ENCODE assay signal across 16 cellular contexts in the genomic region with DNA sequence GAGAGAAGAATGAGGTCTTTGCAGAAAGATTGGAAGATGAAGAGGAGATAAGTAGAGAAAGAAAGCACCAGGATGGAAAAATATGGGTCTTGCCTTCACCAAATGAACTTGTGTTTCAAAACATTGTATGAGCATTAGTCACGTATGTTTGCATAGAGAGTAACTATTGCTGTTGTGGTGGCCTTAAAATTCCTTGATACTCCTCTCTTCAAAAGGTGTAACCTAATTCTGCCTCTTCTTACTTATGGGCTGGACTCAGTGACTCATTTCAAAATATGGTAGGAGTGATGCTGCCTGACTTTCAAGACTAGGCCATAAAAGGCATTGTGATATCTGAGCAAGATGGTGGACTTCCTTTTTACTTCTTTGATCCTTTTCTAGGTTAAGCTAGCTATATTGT.
DNase-seq lines count a peak whose midpoint lies in the region; ATAC-seq, FAIRE-seq and TF ChIP-seq lines count a peak whose summit lies in the region.
"Had no signal": no experiment of that assay in that cellular context is flagged by ENCODE, and none has a peak within 500 bp of the region (broad histone marks: within the 10 kb centered on the region; RNA-seq: fewer than 3 reads in every experiment).

No MANE protein-coding gene starts in this region.

- H3K23ac ChIP-seq in mesenchymal stem cell (ENCODE audit: low read length in 2 of 2): no peak overlapping the region

- H3K9me3 ChIP-seq in mesenchymal stem cell (ENCODE audit: control insufficient read depth, low read length) (no peaks in the 10 kb centered on the region), OCI-LY7 (ENCODE audit: low read length) (no peaks in the 10 kb centered on the region)

- peak overlapping the region; percentile 66 for H3K27ac ChIP-seq in mesenchymal stem cell (ENCODE audit: low read length, poor library complexity, severe bottlenecking)
- H3K27ac ChIP-seq in OCI-LY7 (ENCODE audit: low read depth, low read length, poor library complexity, severe bottlenecking): no peak overlapping the region
- H3K27ac ChIP-seq: stomach had no signal

- DNase-seq in AG08396 (ENCODE audit: low spot score): peak; percentile 8
- DNase-seq in M059J (ENCODE audit: low read depth): peak; percentile 60
- DNase-seq in bronchial epithelial cell (ENCODE audit: low read depth): peak; percentile 74
- DNase-seq in mesenchymal stem cell: no peak
- DNase-seq in OCI-LY7 (ENCODE audit: low spot score): no peak
- no peak for DNase-seq in NOMO-1 treated with dmso at 0.1 percent for 144 hours (lab: John Stamatoyannopoulos, UW; ENCODE audit: unreplicated experiment)
- DNase-seq in effector CD8-positive, alpha-beta T cell (lab: John Stamatoyannopoulos, UW): no peak
- DNase-seq: amygdala, Calu3, left ventricle myocardium superior, NCI-H1694, NCI-H2227 treated with DMSO at 0.1 percent for 48 hours, stomach had no signal

- POLR2A ChIA-PET in OCI-LY7 (lab: Charles Lee): no interaction called here

- BruUV-seq in OCI-LY7 (replicated peaks; lab: Mats Ljungman, UMichigan): no TSS peak

- H2BK5ac ChIP-seq in mesenchymal stem cell (ENCODE audit: low read depth, low read length, poor library complexity, severe bottlenecking): no peak overlapping the region

- H3K79me1 ChIP-seq in mesenchymal stem cell (replicated peaks; ENCODE audit: low read length, poor library complexity, severe bottlenecking): no peaks in the 10 kb centered on the region

- H4K8ac ChIP-seq in mesenchymal stem cell (ENCODE audit: low read length): no peak overlapping the region

- no peaks in the 10 kb centered on the region for H3K79me2 ChIP-seq in OCI-LY7 (ENCODE audit: insufficient read depth, low read depth, low read length)

- H3K4me2 ChIP-seq in mesenchymal stem cell (ENCODE audit: low read length, poor library complexity, severe bottlenecking) (no peak overlapping the region), OCI-LY7 (ENCODE audit: low read length) (no peak overlapping the region)

- H3K4me3 ChIP-seq in bronchial epithelial cell (ENCODE audit: low read depth, low read length): no peak overlapping the region
- no peak overlapping the region for H3K4me3 ChIP-seq in mesenchymal stem cell (ENCODE audit: insufficient read depth in 1 of 2, low read depth in 1 of 2, low read length in 2 of 2)
- H3K4me3 ChIP-seq in OCI-LY7 (ENCODE audit: low read depth, low read length, poor library complexity, severe bottlenecking): no peak overlapping the region
- H3K4me3 ChIP-seq: stomach had no signal

- H3K9ac ChIP-seq in mesenchymal stem cell (ENCODE audit: low read length): no peak overlapping the region

- H3K14ac ChIP-seq in mesenchymal stem cell (ENCODE audit: low read length in 2 of 2): no peak overlapping the region

- FAIRE-seq in bronchial epithelial cell (lab: Jason Lieb, UNC): no peak
- FAIRE-seq: endometrium had no signal

- H2BK12ac ChIP-seq in mesenchymal stem cell (ENCODE audit: low read length in 2 of 2): no peak overlapping the region

- no peak overlapping the region for H2BK120ac ChIP-seq in mesenchymal stem cell (ENCODE audit: low read depth, low read length)

- no peak overlapping the region for H3K18ac ChIP-seq in mesenchymal stem cell (ENCODE audit: low read depth in 1 of 2, low read length in 2 of 2)

- no peaks in the 10 kb centered on the region for H4K20me1 ChIP-seq in OCI-LY7 (ENCODE audit: insufficient read depth, low read length)

- H3K4me1 ChIP-seq in mesenchymal stem cell (ENCODE audit: control insufficient read depth, insufficient read depth, low read depth, low read length) (no peaks in the 10 kb centered on the region), OCI-LY7 (ENCODE audit: insufficient read depth, low read length, poor library complexity, severe bottlenecking) (no peaks in the 10 kb centered on the region)
- H3K4me1 ChIP-seq: stomach had no signal

- H2AK5ac ChIP-seq in mesenchymal stem cell (ENCODE audit: low read length, severe bottlenecking): no peak overlapping the region

- no peaks in the 10 kb centered on the region for H3K36me3 ChIP-seq in bronchial epithelial cell (ENCODE audit: control insufficient read depth, insufficient read depth, low read length)
- no peaks in the 10 kb centered on the region for H3K36me3 ChIP-seq in mesenchymal stem cell (ENCODE audit: control insufficient read depth in 1 of 2, insufficient read depth in 2 of 2, low read depth in 1 of 2, low read length in 2 of 2)
- no peaks in the 10 kb centered on the region for H3K36me3 ChIP-seq in OCI-LY7 (ENCODE audit: insufficient read depth, low read length)
- H3K36me3 ChIP-seq: stomach had no signal

- no peaks in the 10 kb centered on the region for H3K9me2 ChIP-seq in OCI-LY7 (ENCODE audit: insufficient read depth, low read length)

- H3K4ac ChIP-seq in mesenchymal stem cell (ENCODE audit: low read depth in 1 of 2, low read length in 2 of 2): no peak overlapping the region

- CTCF ChIA-PET in OCI-LY7 (lab: Charles Lee; ENCODE audit: unreplicated experiment): no interaction called here

- no peak overlapping the region for H2AFZ ChIP-seq in mesenchymal stem cell (ENCODE audit: low read depth, low read length)
- no peak overlapping the region for H2AFZ ChIP-seq in OCI-LY7 (ENCODE audit: low read length)

- no peaks in the 10 kb centered on the region for H3K27me3 ChIP-seq in bronchial epithelial cell (ENCODE audit: control insufficient read depth, insufficient read depth, low read length)
- no peaks in the 10 kb centered on the region for H3K27me3 ChIP-seq in mesenchymal stem cell (ENCODE audit: control insufficient read depth in 1 of 2, insufficient read depth in 1 of 2, low read length in 2 of 2)
- H3K27me3 ChIP-seq: stomach had no signal

- H4K91ac ChIP-seq in mesenchymal stem cell (ENCODE audit: low read length): no peak overlapping the region

- ATAC-seq in GM21723 (IDR thresholded peaks at IDR 0.05; ENCODE audit: unreplicated experiment): no peak
- ATAC-seq: left ventricle myocardium superior, sciatic nerve had no signal

- WGBS in mesenchymal stem cell: 88% methylated on average over 1 of the region's 1 CpG

- H2BK15ac ChIP-seq in mesenchymal stem cell (ENCODE audit: low read depth, poor library complexity, severe bottlenecking): no peak overlapping the region

- no peak for TF ChIP-seq CTCF in bronchial epithelial cell (IDR thresholded peaks at IDR 0.05; ENCODE audit: insufficient read depth, low read length, severe bottlenecking)
- no peak for TF ChIP-seq CTCF in OCI-LY7 (conservative IDR thresholded peaks at IDR 0.05; ENCODE audit: low read length)

- intact Hi-C loops in OCI-LY7 (cut with micrococcal nuclease; ENCODE audit: unreplicated experiment): no loop called here

Comparison
In these comparisons a context has a peak if more than half of its experiments do, and no peak if none do; other contexts are left out.
1. DNase-seq: peak in AG08396 (single experiment), M059J (single experiment) and bronchial epithelial cell (single experiment); none in mesenchymal stem cell (single experiment), OCI-LY7 (single experiment), NOMO-1 treated with dmso at 0.1 percent for 144 hours (single experiment) and effector CD8-positive, alpha-beta T cell (single experiment).